Comparison of ENCODE assay signal across 2 cellular contexts in genomic region chr1:3474016-3474415, GRCh38.
TF ChIP-seq lines count a peak whose summit lies in the region.

No MANE protein-coding gene starts in this region.

TF ChIP-seq in HEK293, 187 proteins besides CTCF, POLR2A, EP300 and RAD21:
- TF ChIP-seq ZSCAN4 (tag by site-specific recombination; IDR thresholded peaks at IDR 0.05): peak; percentile 95
- no peak for TF ChIP-seq ZNF366 (tag by site-specific recombination; conservative IDR thresholded peaks at IDR 0.05)
- TF ChIP-seq ZNF18 (tag by site-specific recombination; IDR thresholded peaks at IDR 0.05): peak; percentile 82; the same call in 1 of the 2 replicates

TF ChIP-seq in WTC11, 78 proteins besides CTCF, POLR2A, EP300 and RAD21 (continued from another document):
- TF ChIP-seq FOXJ3 (CRISPR knock-in tag; IDR thresholded peaks at IDR 0.05; ENCODE audit: borderline replicate concordance): no peak
- no peak for TF ChIP-seq EMX1 (CRISPR knock-in tag; IDR thresholded peaks at IDR 0.05)
- TF ChIP-seq FOXK1 (CRISPR knock-in tag; IDR thresholded peaks at IDR 0.05): no peak
- no peak for TF ChIP-seq HMGXB4 (CRISPR knock-in tag; IDR thresholded peaks at IDR 0.05)
- no peak for TF ChIP-seq PREB (CRISPR knock-in tag; IDR thresholded peaks at IDR 0.05; ENCODE audit: borderline replicate concordance)
